Comparison of ENCODE assay signal across 15 cellular contexts in the genomic region with DNA sequence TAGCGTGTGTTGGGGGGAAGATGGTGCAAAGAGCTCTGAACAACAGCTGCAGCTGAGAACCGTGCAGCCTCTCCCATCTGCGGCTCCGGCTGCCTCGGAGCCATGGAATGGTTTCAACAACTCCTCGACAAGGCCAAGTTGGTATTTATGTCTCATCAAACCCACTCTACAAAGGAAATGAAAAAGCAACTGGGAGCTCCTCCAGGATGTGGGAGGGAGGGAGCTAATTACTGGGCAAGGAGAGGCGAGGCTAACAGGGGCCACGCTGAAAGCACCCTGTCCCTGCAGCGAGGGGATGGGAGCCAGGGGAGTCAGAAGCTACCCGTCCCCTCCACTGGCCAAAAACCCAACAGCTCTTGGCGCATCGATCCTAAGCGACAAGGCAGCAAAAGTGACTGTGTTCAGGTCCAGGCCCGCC.
DNase-seq lines count a peak whose midpoint lies in the region; ATAC-seq and TF ChIP-seq lines count a peak whose summit lies in the region.
"Had no signal": no experiment of that assay in that cellular context is flagged by ENCODE, and none has a peak within 500 bp of the region (broad histone marks: within the 10 kb centered on the region; RNA-seq: fewer than 3 reads in every experiment).

No MANE protein-coding gene starts in this region.

- no peak overlapping the region for H3K27ac Mint-ChIP-seq in CD14-positive monocyte

- no peak for DNase-seq in heart right ventricle
- no peak for DNase-seq in left ventricle myocardium inferior
- DNase-seq in caudate nucleus (lab: John Stamatoyannopoulos, UW): peak in 40 of 61 donors; percentile 5 to 79 (median 38)
- peak; percentile 73 for DNase-seq in medulla oblongata (ENCODE audit: extremely low spot score)
- no peak for DNase-seq in NK-92 treated with Interleukin-12 subunit alpha and Interleukin-12 subunit beta, amount 100 ng/mL, for 24 hours (lab: John Stamatoyannopoulos, UW)
- DNase-seq in CD14-positive monocyte (ENCODE audit: low spot score): no peak
- no peak for DNase-seq in activated naive CD4-positive, alpha-beta T cell treated with Interleukin-2 at 50 U/mL for 16 hours
- DNase-seq: gastrocnemius medialis; NCI-H82; stimulated activated CD4-positive, alpha-beta T cell treated with anti-CD3 and anti-CD28 coated beads, Interleukin-15, amount 100 ng/mL, for 24 hours; stimulated activated naive CD4-positive, alpha-beta T cell treated with Interleukin-2 at 50 U/mL for 16 hours; T-helper 1 cell had no signal

- H3K4me1 Mint-ChIP-seq in CD14-positive monocyte: no peaks in the 10 kb centered on the region

- H3K4me3 Mint-ChIP-seq in CD14-positive monocyte: no peak overlapping the region

- H3K36me3 ChIP-seq in heart right ventricle (peaks cover 0 to 9% (median 0%) of the 10 kb centered on the region in 9 donors), left ventricle myocardium inferior (peaks cover 6% of the 10 kb centered on the region)
- H3K36me3 ChIP-seq: gastrocnemius medialis had no signal

- H3K9me3 Mint-ChIP-seq in CD14-positive monocyte: no peaks in the 10 kb centered on the region

- ATAC-seq in heart right ventricle (peak in 7 of 8 donors; percentile 32 to 70 (median 47)), HG02870 (IDR thresholded peaks at IDR 0.05; ENCODE audit: unreplicated experiment) (no peak)
- ATAC-seq: A549, gastrocnemius medialis had no signal

- peaks cover 0 to 13% of the 10 kb centered on the region in 2 donors for H3K36me3 Mint-ChIP-seq in CD14-positive monocyte

- peaks cover 0 to 4% (median 0%) of the 10 kb centered on the region in 3 donors for H3K27me3 Mint-ChIP-seq in CD14-positive monocyte (ENCODE audit: low read depth in 3 of 3)

- TF ChIP-seq CTCF in heart right ventricle (IDR thresholded peaks at IDR 0.05) (no peak), left ventricle myocardium inferior (IDR thresholded peaks at IDR 0.05; ENCODE audit: borderline replicate concordance) (no peak), CD14-positive monocyte (IDR thresholded peaks at IDR 0.05) (no peak)

- H3K4me3 ChIP-seq in heart right ventricle (no peak overlapping the region), left ventricle myocardium inferior (no peak overlapping the region)
- H3K4me3 ChIP-seq: A549, ascending aorta, gastrocnemius medialis had no signal

- H3K27ac ChIP-seq in heart right ventricle: peak overlapping the region in 2 of 10 donors; percentile 9 to 39
- H3K27ac ChIP-seq in left ventricle myocardium inferior (replicated peaks): no peak overlapping the region
- H3K27ac ChIP-seq in caudate nucleus (ENCODE audit: low read depth, low read length): no peak overlapping the region
- H3K27ac ChIP-seq: A549, ascending aorta, gastrocnemius medialis had no signal

- intact Hi-C loops in heart right ventricle (cut with DNase I): loop anchor here in 1 of 10 donors (5.0 kb wide), 1 partner anchor 68 kb away; a partner anchor contains a TSS
- intact Hi-C loops in left ventricle myocardium inferior (cut with micrococcal nuclease): no loop called here
- intact Hi-C loops in CD14-positive monocyte (cut with micrococcal nuclease): no loop called here

- H3K27me3 ChIP-seq in heart right ventricle (no peaks in the 10 kb centered on the region), left ventricle myocardium inferior (ENCODE audit: low read depth) (no peaks in the 10 kb centered on the region)
- H3K27me3 ChIP-seq: ascending aorta, gastrocnemius medialis had no signal

- H3K4me1 ChIP-seq in heart right ventricle (peaks cover 0 to 25% (median 8%) of the 10 kb centered on the region in 9 donors), left ventricle myocardium inferior (peaks cover 22% of the 10 kb centered on the region)
- H3K4me1 ChIP-seq: A549, ascending aorta, gastrocnemius medialis had no signal

- 61 to 73% methylated on average over 14 of the region's 14 CpGs for WGBS in heart right ventricle, 2 donors

- H3K9me3 ChIP-seq in heart right ventricle (no peaks in the 10 kb centered on the region), left ventricle myocardium inferior (replicated peaks) (no peaks in the 10 kb centered on the region)
- H3K9me3 ChIP-seq: A549, ascending aorta, gastrocnemius medialis had no signal

Comparison
In these comparisons a context has a peak if more than half of its experiments do, and no peak if none do; other contexts are left out.
1. DNase-seq: peak in caudate nucleus (40 of 61) and medulla oblongata (single experiment); none in heart right ventricle (0 of 2), left ventricle myocardium inferior (single experiment), NK-92 treated with Interleukin-12 subunit alpha and Interleukin-12 subunit beta, amount 100 ng/mL, for 24 hours (single experiment), CD14-positive monocyte (single experiment) and activated naive CD4-positive, alpha-beta T cell treated with Interleukin-2 at 50 U/mL for 16 hours (single experiment).